ENCODE assay signal across 8 cellular contexts in genomic region chr9:87792831-87793288, GRCh38.
DNase-seq lines count a peak whose midpoint lies in the region; ATAC-seq and TF ChIP-seq lines count a peak whose summit lies in the region.

No MANE protein-coding gene starts in this region.

- peak overlapping the region in 10 of 12 donors; percentile 8 to 93 (median 53) for H3K27ac ChIP-seq in heart left ventricle

- TF ChIP-seq CTCF in GM10248 (IDR thresholded peaks at IDR 0.05; ENCODE audit: control extremely low read depth, extremely low read depth, low read depth, missing control alignments) (no peak), heart left ventricle (IDR thresholded peaks at IDR 0.05) (peak in 6 of 12 donors; percentile 15 to 39 (median 26))

- peaks cover 0 to 40% (median 0%) of the 10 kb centered on the region in 12 donors for H3K4me1 ChIP-seq in heart left ventricle

- H3K36me3 ChIP-seq in MG63, result no peaks in the 10 kb centered on the region
- H3K36me3 ChIP-seq in heart left ventricle, result no peaks in the 10 kb centered on the region

- H3K9me3 Mint-ChIP-seq in activated T-cell treated with anti-CD3 and anti-CD28 coated beads, Interleukin-2, amount 50 U/mL, for 24 hours, result no peaks in the 10 kb centered on the region

- TF ChIP-seq POLR2A in heart left ventricle (IDR thresholded peaks at IDR 0.05), result no peak

- H3K27me3 ChIP-seq in MG63 (no peaks in the 10 kb centered on the region), heart left ventricle (no peaks in the 10 kb centered on the region)

- 55 to 66% (median 60%) methylated on average over 6 of the region's 6 CpGs for WGBS in heart left ventricle, 4 donors

- peak; percentile 89 to 99 (median 98) for ATAC-seq in heart left ventricle

- CTCF ChIA-PET in GM10248 (lab: Yijun Ruan, JAX), result no interaction called here

- DNase-seq in GM10248 (ENCODE audit: extremely low spot score) (peak; percentile 51), GOT3 (lab: John Stamatoyannopoulos, UW) (peak; percentile 24), MG63 (peak; percentile 96), heart left ventricle (peak; percentile 71 to 84 (median 75)), D341Med (ENCODE audit: low spot score) (no peak), DMS153 (lab: John Stamatoyannopoulos, UW) (no peak)
- peak; percentile 55 for DNase-seq in activated T-cell treated with anti-CD3 and anti-CD28 coated beads, Interleukin-2, amount 50 U/mL, for 24 hours
- peak; percentile 51 to 58 for DNase-seq in stimulated activated CD4-positive, alpha-beta T cell treated with anti-CD3 and anti-CD28 coated beads, Interleukin-2, amount 100 ng/mL, for 24 hours

- H3K9me3 ChIP-seq in MG63 (no peaks in the 10 kb centered on the region), heart left ventricle (no peaks in the 10 kb centered on the region)

- peak overlapping the region; percentile 74 for H3K27ac Mint-ChIP-seq in activated T-cell treated with anti-CD3 and anti-CD28 coated beads, Interleukin-2, amount 50 U/mL, for 24 hours

- peak overlapping the region; percentile 5; the same call in 1 of the 2 replicates for H3K4me3 ChIP-seq in MG63
- H3K4me3 ChIP-seq in heart left ventricle, result peak overlapping the region in 1 of 12 donors; percentile 16

- H3K4me3 Mint-ChIP-seq in activated T-cell treated with anti-CD3 and anti-CD28 coated beads, Interleukin-2, amount 50 U/mL, for 24 hours, result no peak overlapping the region

- intact Hi-C loops in heart left ventricle (cut with DNase I), result loop anchor here in 2 of 10 donors (5.0 to 10.0 kb wide), 2 partner anchors 46 to 68 kb away; partner anchors contain the start of gene CTSL (in 1 of the 2)

- H3K36me3 Mint-ChIP-seq in activated T-cell treated with anti-CD3 and anti-CD28 coated beads, Interleukin-2, amount 50 U/mL, for 24 hours (ENCODE audit: low read depth), result no peaks in the 10 kb centered on the region

- H3K27me3 Mint-ChIP-seq in activated T-cell treated with anti-CD3 and anti-CD28 coated beads, Interleukin-2, amount 50 U/mL, for 24 hours, result peaks cover 2% of the 10 kb centered on the region

- H3K4me1 Mint-ChIP-seq in activated T-cell treated with anti-CD3 and anti-CD28 coated beads, Interleukin-2, amount 50 U/mL, for 24 hours (ENCODE audit: low read depth), result peaks cover 28% of the 10 kb centered on the region

- POLR2A ChIA-PET in GM10248 (lab: Yijun Ruan, JAX), result no interaction called here

Comparison
In these comparisons a context has a peak if more than half of its experiments do, and no peak if none do; other contexts are left out.
1. DNase-seq: peak in GM10248 (single experiment), GOT3 (single experiment), MG63 (single experiment), activated T-cell treated with anti-CD3 and anti-CD28 coated beads, Interleukin-2, amount 50 U/mL, for 24 hours (single experiment), heart left ventricle (5 of 5) and stimulated activated CD4-positive, alpha-beta T cell treated with anti-CD3 and anti-CD28 coated beads, Interleukin-2, amount 100 ng/mL, for 24 hours (2 of 2); none in D341Med (single experiment) and DMS153 (single experiment).